19 cellular contexts compared by ENCODE assay signal in the genomic region with DNA sequence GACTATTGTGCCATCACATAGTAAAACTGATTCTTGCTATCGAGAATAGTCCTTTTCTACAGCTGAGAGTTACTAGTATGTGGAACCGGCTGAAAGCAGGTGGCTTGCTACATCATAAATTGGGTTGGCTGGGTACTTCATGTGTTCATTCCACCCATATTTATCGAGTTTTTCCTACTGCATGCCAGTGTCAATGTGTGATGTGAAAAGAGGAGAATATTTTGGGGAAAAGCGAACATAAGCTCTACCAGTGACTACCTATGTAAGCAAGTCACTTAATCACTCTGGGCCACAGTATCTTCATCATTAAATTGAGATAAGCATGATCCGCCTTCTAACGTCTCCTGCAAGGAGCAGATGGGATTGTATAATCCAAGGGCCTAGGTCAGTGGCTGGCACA.
"Had no signal": no experiment of that assay in that cellular context is flagged by ENCODE, and none has a peak within 500 bp of the region (broad histone marks: within the 10 kb centered on the region; RNA-seq: fewer than 3 reads in every experiment).

No MANE protein-coding gene starts in this region.

- ATAC-seq: naive thymus-derived CD4-positive, alpha-beta T cell had no signal

- H3K27ac Mint-ChIP-seq: type B pancreatic cell had no signal

- H3K4me1 ChIP-seq: left lung, lower lobe of right lung, psoas muscle, right lobe of liver, stomach, vagina had no signal

- DNase-seq: cortex of kidney; dorsolateral prefrontal cortex; effector CD8-positive, alpha-beta T cell; hippocampal formation; left lung; lower lobe of right lung; naive thymus-derived CD4-positive, alpha-beta T cell; nephron progenitor cell; psoas muscle; retina; right lobe of liver; stimulated activated CD4-positive, alpha-beta T cell treated with anti-CD3 and anti-CD28 coated beads, Interleukin-12 subunit alpha, Interleukin-12 subunit beta, amount 100 ng/mL, for 4 hours; stimulated activated naive CD4-positive, alpha-beta T cell; stomach had no signal

- H3K9me3 Mint-ChIP-seq: nephron progenitor cell, type B pancreatic cell had no signal

- H3K27ac ChIP-seq: dorsolateral prefrontal cortex, left lung, lower lobe of right lung, psoas muscle, right lobe of liver, thyroid gland, vagina had no signal

- H3K27me3 Mint-ChIP-seq: type B pancreatic cell had no signal

- H3K4me3 Mint-ChIP-seq: naive thymus-derived CD4-positive, alpha-beta T cell; nephron progenitor cell; type B pancreatic cell had no signal

- H3K9me3 ChIP-seq: heart left ventricle, left lung, lower lobe of right lung, psoas muscle, right lobe of liver, stomach, thyroid gland, vagina had no signal

- H3K36me3 ChIP-seq: heart left ventricle, left lung, lower lobe of right lung, right lobe of liver, stomach, thyroid gland, vagina had no signal

- H3K4me3 ChIP-seq: dorsolateral prefrontal cortex, heart left ventricle, left lung, lower lobe of right lung, psoas muscle, right lobe of liver, skin epidermis, stomach, thyroid gland, vagina had no signal

- H3K27me3 ChIP-seq: heart left ventricle, right lobe of liver, stomach, thyroid gland, vagina had no signal
